In genomic region chr11:119599864-119600593, GRCh38 we compare ENCODE assay signal across 27 cellular contexts.
DNase-seq lines count a peak whose midpoint lies in the region; ATAC-seq, FAIRE-seq and TF ChIP-seq lines count a peak whose summit lies in the region.
"Had no signal": no experiment of that assay in that cellular context is flagged by ENCODE, and none has a peak within 500 bp of the region (broad histone marks: within the 10 kb centered on the region; RNA-seq: fewer than 3 reads in every experiment).

No MANE protein-coding gene starts in this region.

- H3K18ac ChIP-seq in H1 (ENCODE audit: extremely low read depth, low read length): no peak overlapping the region

- H3K4me2 ChIP-seq in H1 (ENCODE audit: insufficient read depth in 1 of 2, low read depth in 2 of 2, low read length in 2 of 2): no peak overlapping the region

- no peak overlapping the region for H2AFZ ChIP-seq in H1 (ENCODE audit: low read length)

- peak; percentile 6 for DNase-seq in NOMO-1 treated with DMSO at 0.1 percent for 48 hours (lab: John Stamatoyannopoulos, UW; ENCODE audit: unreplicated experiment)
- DNase-seq in NOMO-1 treated with dmso at 0.1 percent for 144 hours (lab: John Stamatoyannopoulos, UW; ENCODE audit: unreplicated experiment): no peak
- DNase-seq in H1 (ENCODE audit: low read depth in 1 of 2, low spot score in 2 of 2): no peak
- DNase-seq in HAP-1 (ENCODE audit: low spot score in 2 of 2): no peak
- DNase-seq in activated T-cell treated with anti-CD3 and anti-CD28 coated beads, Interleukin-2, amount 50 U/mL, for 48 hours: no peak
- DNase-seq in NCI-H2196 treated with DMSO at 0.1 percent for 48 hours (lab: John Stamatoyannopoulos, UW; ENCODE audit: unreplicated experiment): no peak
- DNase-seq: activated CD4-positive, alpha-beta T cell treated with anti-CD3 and anti-CD28 coated beads, Interleukin-2, amount 50 U/mL, for 48 hours; amniotic stem cell; dermis blood vessel endothelial cell; foreskin melanocyte; H9; hypothalamus; islet precursor cell; KBM-7; NCI-H1092; NCI-H2081 treated with DMSO at 0.1 percent for 48 hours; NCI-H524 treated with DMSO at 0.1 percent for 48 hours; right lobe of liver; stimulated activated naive B cell treated with anti-CD40 and anti-IgM and Interleukin-4, amounts not matched to agents 10 μg/mL and 1 μg/mL and 100 μg/mL, for 72 hours; transverse colon had no signal

- H3K9me3 ChIP-seq in H1 (ENCODE audit: insufficient read depth in 2 of 2, low read depth in 1 of 2, low read length in 1 of 2) (no peaks in the 10 kb centered on the region), HAP-1 (no peaks in the 10 kb centered on the region)
- H3K9me3 ChIP-seq: right lobe of liver, transverse colon had no signal

- no peak overlapping the region for H2BK120ac ChIP-seq in H1 (replicated peaks; ENCODE audit: low read depth, low read length)

- H3K79me1 ChIP-seq in H1 (ENCODE audit: low read depth, low read length): no peaks in the 10 kb centered on the region

- no peak for TF ChIP-seq POLR2A in H1 (IDR thresholded peaks at IDR 0.05; ENCODE audit: control extremely low read depth in 1 of 2, low read depth in 2 of 2, low read length in 2 of 2)

- no peak overlapping the region for H3K9ac ChIP-seq in H1 (replicated peaks in 1 of 4; ENCODE audit: extremely low read depth in 1 of 4, low read depth in 3 of 4, low read length in 3 of 4)

- H4K20me1 ChIP-seq in H1 (replicated peaks in 1 of 2; ENCODE audit: control insufficient read depth in 1 of 2, insufficient read depth in 2 of 2, low read length in 2 of 2): no peaks in the 10 kb centered on the region

- no peak overlapping the region for H3K27ac ChIP-seq in H1 (ENCODE audit: low read depth, low read length)
- H3K27ac ChIP-seq: 22Rv1, right lobe of liver, transverse colon had no signal

- H3K4me3 ChIP-seq in H1 (ENCODE audit: extremely low read depth in 1 of 4, insufficient read depth in 2 of 4, low read depth in 3 of 4, low read length in 4 of 4) (no peak overlapping the region), HAP-1 (no peak overlapping the region)
- H3K4me3 ChIP-seq: lung, right lobe of liver, transverse colon had no signal

- peaks cover 0 to 7% (median 3%) of the 10 kb centered on the region in 4 experiments; a peak in 2 of 7 replicates for H3K4me1 ChIP-seq in H1 (replicated peaks in 1 of 4; ENCODE audit: control insufficient read depth in 3 of 4, insufficient read depth in 4 of 4, low read length in 3 of 4)
- peaks cover 9% of the 10 kb centered on the region for H3K4me1 ChIP-seq in HAP-1
- H3K4me1 ChIP-seq: right lobe of liver, transverse colon had no signal

- no peak for TF ChIP-seq CTCF in H1 (IDR thresholded peaks at IDR 0.05; ENCODE audit: control extremely low read depth in 1 of 3, insufficient read depth in 1 of 3, low read depth in 1 of 3, low read length in 3 of 3)

- H4K8ac ChIP-seq in H1 (ENCODE audit: extremely low read depth, insufficient read depth, low read length): no peak overlapping the region

- POLR2A ChIA-PET in H1 (lab: Charles Lee; ENCODE audit: partially characterized antibody): no interaction called here

- H3K23me2 ChIP-seq in H1 (ENCODE audit: low read depth, low read length): peaks cover 2% of the 10 kb centered on the region; the same call in 1 of the 2 replicates

- H4K5ac ChIP-seq in H1 (ENCODE audit: insufficient read length, low read depth, low read length): no peak overlapping the region

- TF ChIP-seq RAD21 in H1 (IDR thresholded peaks at IDR 0.05 in 1 of 2, conservative IDR thresholded peaks at IDR 0.05 in 1 of 2; ENCODE audit: low read depth in 2 of 2, low read length in 2 of 2): no peak

- no peak overlapping the region for H2BK20ac ChIP-seq in H1 (ENCODE audit: low read length)

- H2AK5ac ChIP-seq in H1 (ENCODE audit: low read depth, low read length): no peak overlapping the region

- H2BK15ac ChIP-seq in H1 (ENCODE audit: low read length): no peak overlapping the region

- CTCF ChIA-PET in H1 (lab: Charles Lee; ENCODE audit: partially characterized antibody): interaction anchor here (1.0 to 12.2 kb wide), 6 partner anchors 15 to 113 kb away, joined by 3 to 130 read pairs (median 22); no protein-coding TSS in a partner anchor

- H2BK5ac ChIP-seq in H1 (ENCODE audit: low read depth, low read length): peak overlapping the region; percentile 35; the same call in 1 of the 2 replicates

- in situ Hi-C loops in HAP-1 (cut with MboI; ENCODE audit: low sequenced_read_pairs): no loop called here

- H2BK12ac ChIP-seq in H1 (ENCODE audit: low read depth, low read length): 0 out of 2 replicates have a peak overlapping the region, but pooled peaks have one; percentile 27

- H3K23ac ChIP-seq in H1 (ENCODE audit: insufficient read length): no peak overlapping the region

- no peaks in the 10 kb centered on the region for H3K36me3 ChIP-seq in H1 (ENCODE audit: control insufficient read depth in 2 of 4, insufficient read depth in 4 of 4, low read length in 3 of 4)
- H3K36me3 ChIP-seq in HAP-1 (replicated peaks): no peaks in the 10 kb centered on the region
- H3K36me3 ChIP-seq: right lobe of liver, transverse colon had no signal

- no peak for FAIRE-seq in H1 (lab: Jason Lieb, UNC)
- FAIRE-seq: endothelial cell of umbilical vein had no signal

- no peak overlapping the region for H3K56ac ChIP-seq in H1 (replicated peaks; ENCODE audit: insufficient read length, low read depth, low read length)

- ATAC-seq in HG03571 (IDR thresholded peaks at IDR 0.05; ENCODE audit: unreplicated experiment) (peak; percentile 61), GM18873 (IDR thresholded peaks at IDR 0.05; ENCODE audit: low FRiP score, unreplicated experiment) (no peak)
- ATAC-seq: Panc1; right lobe of liver; stimulated activated naive B cell treated with anti-CD40 and anti-IgM and Interleukin-4, amounts not matched to agents 10 μg/mL and 1 μg/mL and 100 μg/mL, for 72 hours; WTC11 had no signal

- no peak overlapping the region for H4K91ac ChIP-seq in H1 (replicated peaks; ENCODE audit: insufficient read length, low read length)

- no peak overlapping the region for H3K14ac ChIP-seq in H1 (ENCODE audit: insufficient read length)

- no peak for TF ChIP-seq EP300 in H1 (IDR thresholded peaks at IDR 0.05; ENCODE audit: borderline replicate concordance in 1 of 2, low read depth in 2 of 2, low read length in 2 of 2)

- H3K27me3 ChIP-seq in H1 (replicated peaks in 1 of 4; ENCODE audit: control insufficient read depth in 3 of 4, extremely low read depth in 1 of 4, insufficient read depth in 3 of 4, low read length in 3 of 4) (peaks cover 0 to 5% (median 0%) of the 10 kb centered on the region in 4 experiments; a peak in 2 of 7 replicates), HAP-1 (ENCODE audit: low read depth) (no peaks in the 10 kb centered on the region)
- H3K27me3 ChIP-seq: right lobe of liver had no signal

- H3K79me2 ChIP-seq in H1 (ENCODE audit: control insufficient read depth in 1 of 2, insufficient read depth in 2 of 2, low read length in 2 of 2): no peaks in the 10 kb centered on the region

- H3K4ac ChIP-seq in H1 (replicated peaks; ENCODE audit: insufficient read length, low read depth, low read length): no peak overlapping the region

- WGBS in H1 (ENCODE audit: extremely low coverage in 1 of 2, insufficient coverage in 1 of 2, insufficient read length in 1 of 2, insufficient replicate concordance in 2 of 2, low coverage in 1 of 2, low lambda C conversion rate in 2 of 2, missing lambda C conversion rate in 1 of 2), 2 experiments: 82% methylated on average over 12 of the region's 12 CpGs; no CpG with 5 or more reads in 1 of the 2 experiments

TF ChIP-seq in H1, 55 proteins besides CTCF, POLR2A, EP300 and RAD21:
- no peak for TF ChIP-seq EZH2 (IDR thresholded peaks at IDR 0.05; ENCODE audit: low read depth, low read length, severe bottlenecking)
- TF ChIP-seq KDM5A (IDR thresholded peaks at IDR 0.05; ENCODE audit: low read length): no peak
- TF ChIP-seq FOSL1 (IDR thresholded peaks at IDR 0.05; ENCODE audit: insufficient read depth, low read depth, low read length): no peak
- TF ChIP-seq SIRT6 (IDR thresholded peaks at IDR 0.05; ENCODE audit: low read length): no peak
- TF ChIP-seq ATF2 (IDR thresholded peaks at IDR 0.05; ENCODE audit: low read length): no peak
